10 cellular contexts compared by ENCODE assay signal in genomic region chr4:2696423-2696822, GRCh38. TPM values are rescaled to one million over a fixed set of nuclear protein-coding genes. Genes with fewer than 3 reads are reported as not detected.
DNase-seq lines count a peak whose midpoint lies in the region; ATAC-seq and TF ChIP-seq lines count a peak whose summit lies in the region.
"Had no signal": no experiment of that assay in that cellular context is flagged by ENCODE, and none has a peak within 500 bp of the region (broad histone marks: within the 10 kb centered on the region; RNA-seq: fewer than 3 reads in every experiment).

No MANE protein-coding gene starts in this region.

- H3K36me3 ChIP-seq in upper lobe of right lung, result peaks cover 99% of the 10 kb centered on the region

- no peak for TF ChIP-seq CTCF in upper lobe of right lung (IDR thresholded peaks at IDR 0.05)

- H3K4me1 ChIP-seq in upper lobe of right lung, result no peaks in the 10 kb centered on the region
- H3K4me1 ChIP-seq: heart left ventricle, prostate gland had no signal

- no peak overlapping the region for H3K4me3 Mint-ChIP-seq in activated T-helper 1 cell treated with anti-CD3 and anti-CD28 coated beads, Interleukin-12 subunit alpha, Interleukin-12 subunit beta, Interleukin-2, Interleukin-4 antibody, amounts not matched to agents 30 ng/mL and 10 ng/mL and 1 ng/mL, durations not matched to agents 14 hours and 24 hours and 36 hours
- no peak overlapping the region for H3K4me3 Mint-ChIP-seq in immature natural killer cell

- intact Hi-C loops in activated T-helper 1 cell treated with anti-CD3 and anti-CD28 coated beads, Interleukin-12 subunit alpha, Interleukin-12 subunit beta, Interleukin-2, Interleukin-4 antibody, amounts not matched to agents 30 ng/mL and 10 ng/mL and 1 ng/mL, durations not matched to agents 14 hours and 24 hours and 36 hours (cut with micrococcal nuclease), result no loop called here
- intact Hi-C loops in posterior cingulate gyrus (cut with DNase I), result no loop called here
- intact Hi-C loops in upper lobe of right lung (cut with DNase I), result no loop called here

- peaks cover 18% of the 10 kb centered on the region for H3K4me1 Mint-ChIP-seq in activated T-helper 1 cell treated with anti-CD3 and anti-CD28 coated beads, Interleukin-12 subunit alpha, Interleukin-12 subunit beta, Interleukin-2, Interleukin-4 antibody, amounts not matched to agents 30 ng/mL and 10 ng/mL and 1 ng/mL, durations not matched to agents 14 hours and 24 hours and 36 hours (ENCODE audit: low read depth)
- H3K4me1 Mint-ChIP-seq in immature natural killer cell, result no peaks in the 10 kb centered on the region

- no peaks in the 10 kb centered on the region for H3K27me3 Mint-ChIP-seq in activated T-helper 1 cell treated with anti-CD3 and anti-CD28 coated beads, Interleukin-12 subunit alpha, Interleukin-12 subunit beta, Interleukin-2, Interleukin-4 antibody, amounts not matched to agents 30 ng/mL and 10 ng/mL and 1 ng/mL, durations not matched to agents 14 hours and 24 hours and 36 hours (ENCODE audit: insufficient read depth)
- H3K27me3 Mint-ChIP-seq in immature natural killer cell (ENCODE audit: low read depth in 3 of 3), result peaks cover 0 to 2% (median 0%) of the 10 kb centered on the region in 3 donors

- ATAC-seq in GM18498 (IDR thresholded peaks at IDR 0.05; ENCODE audit: unreplicated experiment) (peak; percentile 94), GM21367 (IDR thresholded peaks at IDR 0.05; ENCODE audit: unreplicated experiment) (peak; percentile 85), HG03159 (IDR thresholded peaks at IDR 0.05; ENCODE audit: unreplicated experiment) (peak; percentile 94), upper lobe of right lung (no peak)
- ATAC-seq: heart left ventricle had no signal

- H3K36me3 Mint-ChIP-seq in activated T-helper 1 cell treated with anti-CD3 and anti-CD28 coated beads, Interleukin-12 subunit alpha, Interleukin-12 subunit beta, Interleukin-2, Interleukin-4 antibody, amounts not matched to agents 30 ng/mL and 10 ng/mL and 1 ng/mL, durations not matched to agents 14 hours and 24 hours and 36 hours (ENCODE audit: low read depth), result peaks cover 40% of the 10 kb centered on the region
- peaks cover 16 to 63% (median 21%) of the 10 kb centered on the region in 3 donors for H3K36me3 Mint-ChIP-seq in immature natural killer cell

- no peaks in the 10 kb centered on the region for H3K9me3 Mint-ChIP-seq in activated T-helper 1 cell treated with anti-CD3 and anti-CD28 coated beads, Interleukin-12 subunit alpha, Interleukin-12 subunit beta, Interleukin-2, Interleukin-4 antibody, amounts not matched to agents 30 ng/mL and 10 ng/mL and 1 ng/mL, durations not matched to agents 14 hours and 24 hours and 36 hours
- no peaks in the 10 kb centered on the region for H3K9me3 Mint-ChIP-seq in immature natural killer cell

- H3K9me3 ChIP-seq in upper lobe of right lung, result no peaks in the 10 kb centered on the region
- H3K9me3 ChIP-seq: heart left ventricle, prostate gland had no signal

- no peak for DNase-seq in activated T-helper 1 cell treated with anti-CD3 and anti-CD28 coated beads, Interleukin-12 subunit alpha, Interleukin-12 subunit beta, Interleukin-2, Interleukin-4 antibody, amounts not matched to agents 30 ng/mL and 10 ng/mL and 1 ng/mL, durations not matched to agents 14 hours and 24 hours and 36 hours (ENCODE audit: low spot score)
- no peak for DNase-seq in posterior cingulate gyrus
- no peak for DNase-seq in KG1 (lab: John Stamatoyannopoulos, UW)
- no peak for DNase-seq in upper lobe of right lung
- DNase-seq in immature natural killer cell, result no peak
- DNase-seq: heart left ventricle had no signal

- H3K27ac ChIP-seq in upper lobe of right lung, result no peak overlapping the region
- H3K27ac ChIP-seq: heart left ventricle, prostate gland had no signal

- no peaks in the 10 kb centered on the region for H3K27me3 ChIP-seq in upper lobe of right lung
- H3K27me3 ChIP-seq: heart left ventricle had no signal

- H3K4me3 ChIP-seq in upper lobe of right lung, result no peak overlapping the region
- H3K4me3 ChIP-seq: heart left ventricle, prostate gland had no signal

- peak overlapping the region; percentile 40 for H3K27ac Mint-ChIP-seq in activated T-helper 1 cell treated with anti-CD3 and anti-CD28 coated beads, Interleukin-12 subunit alpha, Interleukin-12 subunit beta, Interleukin-2, Interleukin-4 antibody, amounts not matched to agents 30 ng/mL and 10 ng/mL and 1 ng/mL, durations not matched to agents 14 hours and 24 hours and 36 hours
- peak overlapping the region in 1 of 6 donors; percentile 65 for H3K27ac Mint-ChIP-seq in immature natural killer cell

RNA-seq across cellular contexts. Expression of gene TNIP2, which starts 59.7 kb away (rescaled TPM):
- total RNA-seq in activated T-helper 1 cell treated with anti-CD3 and anti-CD28 coated beads, Interleukin-12 subunit alpha, Interleukin-12 subunit beta, Interleukin-2, Interleukin-4 antibody, amounts not matched to agents 30 ng/mL and 10 ng/mL and 1 ng/mL, durations not matched to agents 14 hours and 24 hours and 36 hours, result 96.2 and 98.6 TPM in 2 replicates
- total RNA-seq in upper lobe of right lung, result 43.4 TPM
- polyA plus RNA-seq in immature natural killer cell, result 10 to 100 TPM; 35.1 to 43.7 (median 40.2) TPM
